Comparison of ENCODE assay signal across 8 cellular contexts in the genomic region with DNA sequence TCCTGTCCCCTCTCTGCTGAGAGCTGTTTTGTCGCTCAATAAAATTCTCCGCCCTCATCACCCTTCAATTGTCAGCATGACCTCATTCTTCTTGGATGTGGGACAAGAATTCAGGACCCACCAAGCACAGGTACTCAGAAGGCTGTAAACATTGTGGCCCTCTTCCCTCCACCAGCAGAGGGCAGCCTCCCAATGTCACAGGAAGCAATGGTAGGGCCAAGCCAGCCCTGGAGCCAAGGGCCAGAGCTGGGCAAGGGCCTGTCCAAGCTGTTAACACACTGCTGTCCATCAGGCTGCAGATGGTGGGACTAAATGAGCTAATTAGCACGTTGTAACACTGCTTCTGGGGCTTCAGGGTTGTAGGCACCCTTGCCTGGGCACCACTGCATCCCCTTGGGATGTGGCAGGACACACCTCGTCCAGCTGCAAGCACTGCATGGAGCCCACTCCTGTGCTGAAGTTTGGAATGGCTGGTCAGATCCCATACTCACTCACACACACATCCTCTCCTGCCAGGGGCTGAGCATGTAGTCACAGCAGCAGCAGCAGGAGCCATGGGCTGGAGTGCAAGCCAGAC.
DNase-seq lines count a peak whose midpoint lies in the region; ATAC-seq and TF ChIP-seq lines count a peak whose summit lies in the region.

No MANE protein-coding gene starts in this region.

- peak; percentile 33 for TF ChIP-seq CTCF in BJ (IDR thresholded peaks at IDR 0.05; ENCODE audit: insufficient read depth, low read depth, low read length)
- TF ChIP-seq CTCF in GM20000 (IDR thresholded peaks at IDR 0.05; ENCODE audit: extremely low read depth, missing control alignments): peak; percentile 41
- peak; percentile 41; the same call in 1 of the 2 replicates for TF ChIP-seq CTCF in WERI-Rb-1 (IDR thresholded peaks at IDR 0.05; ENCODE audit: low read depth, low read length)

- POLR2A ChIA-PET in BJ (lab: Charles Lee): no interaction called here

- H3K36me3 ChIP-seq in BJ (ENCODE audit: control insufficient read depth, insufficient read depth, low read length) (no peaks in the 10 kb centered on the region), WERI-Rb-1 (no peaks in the 10 kb centered on the region)

- CTCF ChIA-PET in BJ (lab: Yijun Ruan, JAX): interaction anchor here (0.5 to 1.9 kb wide), 3 partner anchors 8 to 62 kb away, joined by 3 to 5 read pairs (median 3); no protein-coding TSS in a partner anchor

- H3K27me3 ChIP-seq in BJ (ENCODE audit: control insufficient read depth, insufficient read depth, low read length) (no peaks in the 10 kb centered on the region), WERI-Rb-1 (ENCODE audit: insufficient read depth, low read depth, severe bottlenecking) (no peaks in the 10 kb centered on the region)

- no peak for ATAC-seq in GM18502 (IDR thresholded peaks at IDR 0.05; ENCODE audit: poor library complexity, unreplicated experiment)
- no peak for ATAC-seq in HG02973 (IDR thresholded peaks at IDR 0.05; ENCODE audit: unreplicated experiment)
- ATAC-seq in HG03378 (IDR thresholded peaks at IDR 0.05; ENCODE audit: unreplicated experiment): no peak

- H3K9me3 ChIP-seq in WERI-Rb-1 (ENCODE audit: severe bottlenecking): peaks cover 17% of the 10 kb centered on the region

- H3K4me3 ChIP-seq in BJ (ENCODE audit: low read depth, low read length) (no peak overlapping the region), WERI-Rb-1 (ENCODE audit: low read depth, low read length) (no peak overlapping the region)

- no peak overlapping the region for H3K27ac ChIP-seq in WERI-Rb-1

- DNase-seq in BJ (ENCODE audit: low read depth) (no peak), GM20000 (ENCODE audit: low spot score) (no peak), WERI-Rb-1 (peak; percentile 30), iris pigment epithelial cell (ENCODE audit: low read depth) (peak; percentile 24), NCI-H526 treated with DMSO at 0.1 percent for 48 hours (lab: John Stamatoyannopoulos, UW) (no peak)

Comparison
In these comparisons a context has a peak if more than half of its experiments do, and no peak if none do; other contexts are left out.
1. DNase-seq: peak in WERI-Rb-1 (single experiment) and iris pigment epithelial cell (single experiment); none in BJ (single experiment), GM20000 (single experiment) and NCI-H526 treated with DMSO at 0.1 percent for 48 hours (single experiment).
2. Peak in every context shown above with its lines, with median percentiles within 50 percentile points of each other: CTCF ChIP-seq.